1 cellular context compared by ENCODE assay signal in genomic region chr15:56919708-56920637, GRCh38.
TF ChIP-seq lines count a peak whose summit lies in the region.

No MANE protein-coding gene starts in this region.

TF ChIP-seq in HepG2, 621 proteins besides CTCF, POLR2A, EP300 and RAD21 (continued from another document and continues in another):
- TF ChIP-seq, protein P1, sequence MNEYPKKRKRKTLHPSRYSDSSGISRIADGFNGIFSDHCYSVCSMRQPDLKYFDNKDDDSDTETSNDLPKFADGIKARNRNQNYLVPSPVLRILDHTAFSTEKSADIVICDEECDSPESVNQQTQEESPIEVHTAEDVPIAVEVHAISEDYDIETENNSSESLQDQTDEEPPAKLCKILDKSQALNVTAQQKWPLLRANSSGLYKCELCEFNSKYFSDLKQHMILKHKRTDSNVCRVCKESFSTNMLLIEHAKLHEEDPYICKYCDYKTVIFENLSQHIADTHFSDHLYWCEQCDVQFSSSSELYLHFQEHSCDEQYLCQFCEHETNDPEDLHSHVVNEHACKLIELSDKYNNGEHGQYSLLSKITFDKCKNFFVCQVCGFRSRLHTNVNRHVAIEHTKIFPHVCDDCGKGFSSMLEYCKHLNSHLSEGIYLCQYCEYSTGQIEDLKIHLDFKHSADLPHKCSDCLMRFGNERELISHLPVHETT (CRISPR knock-in tag; conservative IDR thresholded peaks at IDR 0.05): no peak
- no peak for TF ChIP-seq XBP1 (CRISPR knock-in tag; IDR thresholded peaks at IDR 0.05)
- 0 out of 2 replicates have a peak, but pooled peaks have one; percentile 8 for TF ChIP-seq MED1 (CRISPR knock-in tag; IDR thresholded peaks at IDR 0.05)
- no peak for TF ChIP-seq POLR2G (IDR thresholded peaks at IDR 0.05; ENCODE audit: low read depth, low read length)
- TF ChIP-seq, protein P2, sequence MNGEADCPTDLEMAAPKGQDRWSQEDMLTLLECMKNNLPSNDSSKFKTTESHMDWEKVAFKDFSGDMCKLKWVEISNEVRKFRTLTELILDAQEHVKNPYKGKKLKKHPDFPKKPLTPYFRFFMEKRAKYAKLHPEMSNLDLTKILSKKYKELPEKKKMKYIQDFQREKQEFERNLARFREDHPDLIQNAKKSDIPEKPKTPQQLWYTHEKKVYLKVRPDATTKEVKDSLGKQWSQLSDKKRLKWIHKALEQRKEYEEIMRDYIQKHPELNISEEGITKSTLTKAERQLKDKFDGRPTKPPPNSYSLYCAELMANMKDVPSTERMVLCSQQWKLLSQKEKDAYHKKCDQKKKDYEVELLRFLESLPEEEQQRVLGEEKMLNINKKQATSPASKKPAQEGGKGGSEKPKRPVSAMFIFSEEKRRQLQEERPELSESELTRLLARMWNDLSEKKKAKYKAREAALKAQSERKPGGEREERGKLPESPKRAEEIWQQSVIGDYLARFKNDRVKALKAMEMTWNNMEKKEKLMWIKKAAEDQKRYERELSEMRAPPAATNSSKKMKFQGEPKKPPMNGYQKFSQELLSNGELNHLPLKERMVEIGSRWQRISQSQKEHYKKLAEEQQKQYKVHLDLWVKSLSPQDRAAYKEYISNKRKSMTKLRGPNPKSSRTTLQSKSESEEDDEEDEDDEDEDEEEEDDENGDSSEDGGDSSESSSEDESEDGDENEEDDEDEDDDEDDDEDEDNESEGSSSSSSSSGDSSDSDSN (CRISPR knock-in tag; IDR thresholded peaks at IDR 0.05): peak; percentile 79; the same call in 1 of the 2 replicates
- no peak for TF ChIP-seq CBFB (CRISPR knock-in tag; IDR thresholded peaks at IDR 0.05)
- no peak for TF ChIP-seq NCOA2 (CRISPR knock-in tag; IDR thresholded peaks at IDR 0.05)
- TF ChIP-seq ZNF296 (CRISPR knock-in tag; conservative IDR thresholded peaks at IDR 0.05): no peak
- no peak for TF ChIP-seq ZBTB4 (CRISPR knock-in tag; IDR thresholded peaks at IDR 0.05; ENCODE audit: borderline replicate concordance)
- TF ChIP-seq FOXK2 (IDR thresholded peaks at IDR 0.05): no peak
- TF ChIP-seq ZBTB33 (CRISPR knock-in tag; IDR thresholded peaks at IDR 0.05): no peak
- no peak for TF ChIP-seq ZNF652 (CRISPR knock-in tag; IDR thresholded peaks at IDR 0.05; ENCODE audit: borderline replicate concordance, low read depth)
- TF ChIP-seq, protein P3, sequence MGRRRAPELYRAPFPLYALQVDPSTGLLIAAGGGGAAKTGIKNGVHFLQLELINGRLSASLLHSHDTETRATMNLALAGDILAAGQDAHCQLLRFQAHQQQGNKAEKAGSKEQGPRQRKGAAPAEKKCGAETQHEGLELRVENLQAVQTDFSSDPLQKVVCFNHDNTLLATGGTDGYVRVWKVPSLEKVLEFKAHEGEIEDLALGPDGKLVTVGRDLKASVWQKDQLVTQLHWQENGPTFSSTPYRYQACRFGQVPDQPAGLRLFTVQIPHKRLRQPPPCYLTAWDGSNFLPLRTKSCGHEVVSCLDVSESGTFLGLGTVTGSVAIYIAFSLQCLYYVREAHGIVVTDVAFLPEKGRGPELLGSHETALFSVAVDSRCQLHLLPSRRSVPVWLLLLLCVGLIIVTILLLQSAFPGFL (CRISPR knock-in tag; IDR thresholded peaks at IDR 0.05): no peak
- TF ChIP-seq ZNF264 (CRISPR knock-in tag; IDR thresholded peaks at IDR 0.05): no peak
- no peak for TF ChIP-seq ZNF713 (CRISPR knock-in tag; IDR thresholded peaks at IDR 0.05)
- no peak for TF ChIP-seq TGIF2 (CRISPR knock-in tag; IDR thresholded peaks at IDR 0.05)
- TF ChIP-seq ZNF816 (CRISPR knock-in tag; IDR thresholded peaks at IDR 0.05; ENCODE audit: borderline replicate concordance): no peak
- peak in 1 of 2 experiments; percentile 44; a peak in 1 of 4 replicates for TF ChIP-seq HMGXB4 (CRISPR knock-in tag; IDR thresholded peaks at IDR 0.05; ENCODE audit: borderline replicate concordance in 1 of 2, low read depth in 1 of 2)
- TF ChIP-seq ZNF607 (CRISPR knock-in tag; IDR thresholded peaks at IDR 0.05; ENCODE audit: borderline replicate concordance): 0 out of 2 replicates have a peak, but pooled peaks have one; percentile 7
- no peak for TF ChIP-seq MEIS2 (CRISPR knock-in tag; IDR thresholded peaks at IDR 0.05)
- no peak for TF ChIP-seq BHLHE40 (IDR thresholded peaks at IDR 0.05; ENCODE audit: low read length)
- no peak for TF ChIP-seq KLF15 (CRISPR knock-in tag; IDR thresholded peaks at IDR 0.05; ENCODE audit: borderline replicate concordance)
- TF ChIP-seq ZNF235 (CRISPR knock-in tag; IDR thresholded peaks at IDR 0.05; ENCODE audit: borderline replicate concordance): no peak
- no peak for TF ChIP-seq ZNF615 (CRISPR knock-in tag; IDR thresholded peaks at IDR 0.05; ENCODE audit: borderline replicate concordance)
- 0 out of 2 replicates have a peak, but pooled peaks have one; percentile 20 for TF ChIP-seq ZNF441 (CRISPR knock-in tag; IDR thresholded peaks at IDR 0.05; ENCODE audit: borderline replicate concordance)
- TF ChIP-seq CENPX (CRISPR knock-in tag; IDR thresholded peaks at IDR 0.05): no peak
- TF ChIP-seq ZNF674 (CRISPR knock-in tag; IDR thresholded peaks at IDR 0.05; ENCODE audit: low read depth): no peak
- TF ChIP-seq KDM5B (CRISPR knock-in tag; IDR thresholded peaks at IDR 0.05; ENCODE audit: borderline replicate concordance): no peak; the same call in 1 of the 2 replicates
- no peak for TF ChIP-seq POLR2AphosphoS2 (IDR thresholded peaks at IDR 0.05; ENCODE audit: low read depth, low read length)
- no peak for TF ChIP-seq ZNF850 (CRISPR knock-in tag; conservative IDR thresholded peaks at IDR 0.05)
- TF ChIP-seq HMG20A (CRISPR knock-in tag; IDR thresholded peaks at IDR 0.05; ENCODE audit: borderline replicate concordance): no peak
- no peak for TF ChIP-seq HHEX (CRISPR knock-in tag; IDR thresholded peaks at IDR 0.05)
- no peak for TF ChIP-seq KAT8 (CRISPR knock-in tag; IDR thresholded peaks at IDR 0.05)
- peak; percentile 54; the same call in 1 of the 2 replicates for TF ChIP-seq SMAD1 (CRISPR knock-in tag; IDR thresholded peaks at IDR 0.05; ENCODE audit: borderline replicate concordance, low read depth)
- TF ChIP-seq ZBTB20 (CRISPR knock-in tag; IDR thresholded peaks at IDR 0.05; ENCODE audit: borderline replicate concordance, low read depth): no peak
- TF ChIP-seq ZNF878 (CRISPR knock-in tag; IDR thresholded peaks at IDR 0.05): no peak
- TF ChIP-seq AGO1 (IDR thresholded peaks at IDR 0.05; ENCODE audit: low read depth, low read length, poor library complexity, severe bottlenecking): no peak
- TF ChIP-seq ZFP91 (CRISPR knock-in tag; IDR thresholded peaks at IDR 0.05; ENCODE audit: borderline replicate concordance): peak; percentile 58; the same call in 1 of the 2 replicates
- TF ChIP-seq ZBTB37 (CRISPR knock-in tag; IDR thresholded peaks at IDR 0.05): no peak
- no peak for TF ChIP-seq ZMYM2 (CRISPR knock-in tag; IDR thresholded peaks at IDR 0.05)
- no peak for TF ChIP-seq ZNF781 (CRISPR knock-in tag; IDR thresholded peaks at IDR 0.05; ENCODE audit: borderline replicate concordance, not compliant biosample characterization)
- TF ChIP-seq TOPORS (CRISPR knock-in tag; IDR thresholded peaks at IDR 0.05): no peak
- TF ChIP-seq, protein P4, sequence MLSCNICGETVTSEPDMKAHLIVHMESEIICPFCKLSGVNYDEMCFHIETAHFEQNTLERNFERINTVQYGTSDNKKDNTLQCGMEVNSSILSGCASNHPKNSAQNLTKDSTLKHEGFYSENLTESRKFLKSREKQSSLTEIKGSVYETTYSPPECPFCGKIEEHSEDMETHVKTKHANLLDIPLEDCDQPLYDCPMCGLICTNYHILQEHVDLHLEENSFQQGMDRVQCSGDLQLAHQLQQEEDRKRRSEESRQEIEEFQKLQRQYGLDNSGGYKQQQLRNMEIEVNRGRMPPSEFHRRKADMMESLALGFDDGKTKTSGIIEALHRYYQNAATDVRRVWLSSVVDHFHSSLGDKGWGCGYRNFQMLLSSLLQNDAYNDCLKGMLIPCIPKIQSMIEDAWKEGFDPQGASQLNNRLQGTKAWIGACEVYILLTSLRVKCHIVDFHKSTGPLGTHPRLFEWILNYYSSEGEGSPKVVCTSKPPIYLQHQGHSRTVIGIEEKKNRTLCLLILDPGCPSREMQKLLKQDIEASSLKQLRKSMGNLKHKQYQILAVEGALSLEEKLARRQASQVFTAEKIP (CRISPR knock-in tag; IDR thresholded peaks at IDR 0.05; ENCODE audit: borderline replicate concordance): no peak
- TF ChIP-seq HNRNPLL (IDR thresholded peaks at IDR 0.05; ENCODE audit: low read depth, low read length, poor library complexity, severe bottlenecking): no peak
- TF ChIP-seq PHF20 (CRISPR knock-in tag; IDR thresholded peaks at IDR 0.05): no peak
- TF ChIP-seq, protein P5, sequence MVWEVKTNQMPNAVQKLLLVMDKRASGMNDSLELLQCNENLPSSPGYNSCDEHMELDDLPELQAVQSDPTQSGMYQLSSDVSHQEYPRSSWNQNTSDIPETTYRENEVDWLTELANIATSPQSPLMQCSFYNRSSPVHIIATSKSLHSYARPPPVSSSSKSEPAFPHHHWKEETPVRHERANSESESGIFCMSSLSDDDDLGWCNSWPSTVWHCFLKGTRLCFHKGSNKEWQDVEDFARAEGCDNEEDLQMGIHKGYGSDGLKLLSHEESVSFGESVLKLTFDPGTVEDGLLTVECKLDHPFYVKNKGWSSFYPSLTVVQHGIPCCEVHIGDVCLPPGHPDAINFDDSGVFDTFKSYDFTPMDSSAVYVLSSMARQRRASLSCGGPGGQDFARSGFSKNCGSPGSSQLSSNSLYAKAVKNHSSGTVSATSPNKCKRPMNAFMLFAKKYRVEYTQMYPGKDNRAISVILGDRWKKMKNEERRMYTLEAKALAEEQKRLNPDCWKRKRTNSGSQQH (CRISPR knock-in tag; IDR thresholded peaks at IDR 0.05; ENCODE audit: low read depth): no peak
- TF ChIP-seq BRD4 (CRISPR knock-in tag; IDR thresholded peaks at IDR 0.05): no peak
- no peak for TF ChIP-seq ZNF788 (CRISPR knock-in tag; IDR thresholded peaks at IDR 0.05; ENCODE audit: borderline replicate concordance)
- no peak for TF ChIP-seq ZNF746 (CRISPR knock-in tag; IDR thresholded peaks at IDR 0.05)
